29 cellular contexts compared by ENCODE assay signal in genomic region chr22:39576027-39576426, GRCh38. TPM values are rescaled to one million over a fixed set of nuclear protein-coding genes. Genes with fewer than 3 reads are reported as not detected.
"Had no signal": no experiment of that assay in that cellular context is flagged by ENCODE, and none has a peak within 500 bp of the region (broad histone marks: within the 10 kb centered on the region; RNA-seq: fewer than 3 reads in every experiment).

No MANE protein-coding gene starts in this region.

- H3K4me1 Mint-ChIP-seq: naive thymus-derived CD4-positive, alpha-beta T cell had no signal

- FAIRE-seq: endometrium had no signal

- ATAC-seq: effector memory CD8-positive, alpha-beta T cell; heart right ventricle; left cardiac atrium; left lung; naive thymus-derived CD4-positive, alpha-beta T cell; psoas muscle; right cardiac atrium; stimulated activated naive CD8-positive, alpha-beta T cell treated with anti-CD3 and anti-CD28 coated beads, Interleukin-15, Interleukin-2, amounts not matched to agents 100 U/mL and 50 U/mL, for 24 hours had no signal

- H3K4me3 Mint-ChIP-seq: effector memory CD8-positive, alpha-beta T cell; naive thymus-derived CD4-positive, alpha-beta T cell; nephron; type B pancreatic cell had no signal

- H2AFZ ChIP-seq: neural progenitor cell had no signal

- H3K27ac Mint-ChIP-seq: effector memory CD8-positive, alpha-beta T cell; naive thymus-derived CD4-positive, alpha-beta T cell; nephron; neural progenitor cell; stimulated activated memory B cell treated with anti-CD40 and anti-IgM and Interleukin-4, amounts not matched to agents 10 μg/mL and 1 μg/mL and 100 μg/mL, for 72 hours; type B pancreatic cell had no signal

- H3K4me2 ChIP-seq: neural progenitor cell had no signal

- H3K27me3 ChIP-seq: neural progenitor cell, testis had no signal

- DNase-seq: cortex of kidney; effector memory CD8-positive, alpha-beta T cell; erythroblast; esophagus squamous epithelium; foreskin melanocyte; glutamatergic neuron; heart right ventricle; hippocampal formation; left cardiac atrium; left lung; mesendoderm; midbrain; naive thymus-derived CD4-positive, alpha-beta T cell; psoas muscle; right cardiac atrium; spleen; stimulated activated CD4-positive, alpha-beta T cell treated with anti-CD3 and anti-CD28 coated beads, Interleukin-4, amount 100 ng/mL, for 4 hours; stimulated activated naive CD8-positive, alpha-beta T cell treated with anti-CD3 and anti-CD28 coated beads, Interleukin-15, Interleukin-2, amounts not matched to agents 100 U/mL and 50 U/mL, for 24 hours; testis; tibial artery had no signal

- H3K36me3 ChIP-seq: esophagus squamous epithelium, heart right ventricle, left lung, neural progenitor cell, spleen, tibial artery had no signal

- H3K27ac ChIP-seq: esophagus squamous epithelium, heart right ventricle, left lung, neural progenitor cell, psoas muscle, skin epidermis, spleen, testis, tibial artery had no signal

- H3K36me3 Mint-ChIP-seq: naive thymus-derived CD4-positive, alpha-beta T cell; neural progenitor cell; stimulated activated memory B cell treated with anti-CD40 and anti-IgM and Interleukin-4, amounts not matched to agents 10 μg/mL and 1 μg/mL and 100 μg/mL, for 72 hours; type B pancreatic cell had no signal

- H3K4me1 ChIP-seq: esophagus squamous epithelium, heart right ventricle, left lung, psoas muscle, testis, tibial artery had no signal

- H3K9me3 Mint-ChIP-seq: effector memory CD8-positive, alpha-beta T cell; nephron; neural progenitor cell; stimulated activated memory B cell treated with anti-CD40 and anti-IgM and Interleukin-4, amounts not matched to agents 10 μg/mL and 1 μg/mL and 100 μg/mL, for 72 hours; type B pancreatic cell had no signal

- H3K9me3 ChIP-seq: esophagus squamous epithelium, heart right ventricle, left lung, psoas muscle, spleen, testis, tibial artery had no signal

- H3K4me3 ChIP-seq: esophagus squamous epithelium, heart right ventricle, left lung, neural progenitor cell, psoas muscle, skin epidermis, spleen, testis, tibial artery had no signal

- H3K9ac ChIP-seq: neural progenitor cell had no signal

RNA-seq across cellular contexts. Expression of gene CACNA1I, which starts 5.5 kb away (rescaled TPM):
- total RNA-seq: dermis microvascular lymphatic vessel endothelial cell, kidney epithelial cell, lung microvascular endothelial cell had no signal
